ENCODE assay signal across 13 cellular contexts in the genomic region with DNA sequence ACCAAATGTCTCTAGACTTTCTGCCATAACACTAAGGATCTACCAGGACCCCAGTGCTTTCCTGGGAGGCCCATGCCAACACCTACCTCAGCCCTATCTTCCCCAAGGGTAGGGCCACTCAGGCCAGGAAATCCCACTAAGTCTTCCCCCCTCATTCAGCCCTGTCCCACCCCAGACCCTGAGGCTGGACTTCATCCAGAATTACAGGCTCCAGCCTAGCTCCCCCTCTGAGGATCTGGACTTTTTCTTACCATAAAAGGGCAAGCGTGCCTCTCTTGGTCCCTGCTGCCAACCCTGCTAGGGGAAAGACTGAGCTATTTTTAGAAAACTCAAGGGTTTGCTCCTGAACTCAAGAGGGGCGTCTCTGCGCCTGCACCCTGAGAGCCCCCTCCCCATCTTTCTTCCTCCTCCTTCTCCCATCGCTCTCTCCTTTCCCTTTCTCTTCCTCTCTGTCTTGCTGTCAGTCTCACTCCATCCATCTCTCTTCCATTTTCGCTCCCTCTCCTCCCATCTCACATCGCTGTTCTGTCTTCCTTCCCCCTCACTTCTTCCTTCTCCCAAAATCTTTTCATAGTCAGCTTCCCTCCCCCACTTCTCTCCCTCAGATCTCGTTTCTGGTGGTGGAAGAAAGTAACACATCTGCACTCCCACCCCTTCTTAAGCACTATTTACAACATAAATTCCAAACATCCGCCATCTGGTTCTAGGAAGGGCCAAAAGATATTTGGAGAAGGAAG. TPM values are rescaled to one million over a fixed set of nuclear protein-coding genes. Genes with fewer than 3 reads are reported as not detected.
DNase-seq lines count a peak whose midpoint lies in the region; ATAC-seq, FAIRE-seq and TF ChIP-seq lines count a peak whose summit lies in the region.
"Had no signal": no experiment of that assay in that cellular context is flagged by ENCODE, and none has a peak within 500 bp of the region (broad histone marks: within the 10 kb centered on the region; RNA-seq: fewer than 3 reads in every experiment).

No MANE protein-coding gene starts in this region.

- intact Hi-C loops in left colon (cut with DNase I, micrococcal nuclease): no loop called here
- intact Hi-C loops in naive thymus-derived CD4-positive, alpha-beta T cell (cut with micrococcal nuclease): no loop called here

- POLR2A ChIA-PET in naive thymus-derived CD4-positive, alpha-beta T cell (lab: Charles Lee): no interaction called here

- FAIRE-seq in astrocyte (lab: Jason Lieb, UNC): peak; percentile 69

- H3K9ac ChIP-seq in astrocyte (ENCODE audit: low read length) (peak overlapping the region; percentile 8), smooth muscle cell (ENCODE audit: low read depth) (peak overlapping the region; percentile 40)

- DNase-seq in GM23338 (ENCODE audit: low spot score) (no peak), astrocyte (ENCODE audit: low read depth) (no peak), iris pigment epithelial cell (ENCODE audit: low read depth) (peak; percentile 62), smooth muscle cell (lab: John Stamatoyannopoulos, UW; ENCODE audit: unreplicated experiment) (no peak), left colon (no peak)
- DNase-seq in activated CD4-positive, CD25-positive, alpha-beta regulatory T cell (lab: John Stamatoyannopoulos, UW): no peak
- no peak for DNase-seq in naive thymus-derived CD4-positive, alpha-beta T cell
- DNase-seq: activated T-cell treated with anti-CD3 and anti-CD28 coated beads, Interleukin-2, amount 50 U/mL, for 1 hour; CD8-positive, alpha-beta memory T cell; cortex of kidney; NCI-H146 had no signal

- 9% methylated on average over 7 of the region's 8 CpGs for WGBS in smooth muscle cell (ENCODE audit: low lambda C conversion rate)

- H3K9me3 Mint-ChIP-seq in GM23338 (no peaks in the 10 kb centered on the region), astrocyte (ENCODE audit: unreplicated experiment) (no peaks in the 10 kb centered on the region)
- peaks cover 0 to 1% (median 0%) of the 10 kb centered on the region in 11 donors for H3K9me3 Mint-ChIP-seq in naive thymus-derived CD4-positive, alpha-beta T cell
- H3K9me3 Mint-ChIP-seq: CD8-positive, alpha-beta memory T cell had no signal

- H3K4me1 ChIP-seq in GM23338 (ENCODE audit: insufficient read depth) (peaks cover 10% of the 10 kb centered on the region; the same call in 1 of the 2 replicates), astrocyte (ENCODE audit: insufficient read depth, low read length) (peaks cover 71% of the 10 kb centered on the region), smooth muscle cell (ENCODE audit: low read depth) (peaks cover 23% of the 10 kb centered on the region)
- H3K4me1 ChIP-seq in naive thymus-derived CD4-positive, alpha-beta T cell (ENCODE audit: control insufficient read depth in 2 of 2, insufficient read depth in 2 of 2, low read length in 2 of 2): peaks cover 0 to 2% of the 10 kb centered on the region in 2 donors

- CTCF ChIA-PET in naive thymus-derived CD4-positive, alpha-beta T cell (lab: Charles Lee): no interaction called here

- H3K4me1 Mint-ChIP-seq in GM23338 (peaks cover 31% of the 10 kb centered on the region), astrocyte (ENCODE audit: low read depth, unreplicated experiment) (peaks cover 37% of the 10 kb centered on the region)
- H3K4me1 Mint-ChIP-seq in naive thymus-derived CD4-positive, alpha-beta T cell: peaks cover 0 to 6% (median 4%) of the 10 kb centered on the region in 7 donors
- H3K4me1 Mint-ChIP-seq: CD8-positive, alpha-beta memory T cell had no signal

- H3K27ac Mint-ChIP-seq in GM23338 (peak overlapping the region; percentile 86), astrocyte (ENCODE audit: unreplicated experiment) (peak overlapping the region; percentile 50)
- no peak overlapping the region for H3K27ac Mint-ChIP-seq in naive thymus-derived CD4-positive, alpha-beta T cell

- H3K4me2 ChIP-seq in GM23338 (peak overlapping the region; percentile 65), astrocyte (ENCODE audit: low read length) (peak overlapping the region; percentile 32), smooth muscle cell (peak overlapping the region; percentile 71)

- H3K27ac ChIP-seq in GM23338 (ENCODE audit: low read depth): no peak overlapping the region
- peak overlapping the region; percentile 45 for H3K27ac ChIP-seq in astrocyte (ENCODE audit: low read depth, low read length)
- H3K27ac ChIP-seq in smooth muscle cell (ENCODE audit: low read depth): peak overlapping the region; percentile 95
- no peak overlapping the region for H3K27ac ChIP-seq in naive thymus-derived CD4-positive, alpha-beta T cell (ENCODE audit: low read depth, low read length)

- H3K27me3 ChIP-seq in GM23338 (ENCODE audit: insufficient read depth) (no peaks in the 10 kb centered on the region), astrocyte (ENCODE audit: insufficient read depth, low read length) (no peaks in the 10 kb centered on the region), smooth muscle cell (ENCODE audit: low read depth) (no peaks in the 10 kb centered on the region)
- no peaks in the 10 kb centered on the region for H3K27me3 ChIP-seq in naive thymus-derived CD4-positive, alpha-beta T cell (ENCODE audit: control insufficient read depth in 2 of 2, insufficient read depth in 2 of 2, low read length in 2 of 2)

- TF ChIP-seq CTCF in GM23338 (conservative IDR thresholded peaks at IDR 0.05; ENCODE audit: low read depth in 2 of 2) (no peak), astrocyte (IDR thresholded peaks at IDR 0.05; ENCODE audit: insufficient read depth, low read depth, low read length) (no peak), smooth muscle cell (IDR thresholded peaks at IDR 0.05; ENCODE audit: borderline replicate concordance, insufficient read depth, poor library complexity, severe bottlenecking) (no peak)

- H3K4me3 ChIP-seq in GM23338: no peak overlapping the region
- no peak overlapping the region for H3K4me3 ChIP-seq in astrocyte (ENCODE audit: insufficient read depth, low read depth, low read length)
- no peak overlapping the region for H3K4me3 ChIP-seq in smooth muscle cell
- H3K4me3 ChIP-seq in naive thymus-derived CD4-positive, alpha-beta T cell (ENCODE audit: low read length): no peak overlapping the region

- H3K9me3 ChIP-seq in astrocyte (ENCODE audit: insufficient read depth, low read depth, low read length): no peaks in the 10 kb centered on the region
- H3K9me3 ChIP-seq in smooth muscle cell (replicated peaks; ENCODE audit: low read depth): no peaks in the 10 kb centered on the region
- no peaks in the 10 kb centered on the region for H3K9me3 ChIP-seq in naive thymus-derived CD4-positive, alpha-beta T cell (ENCODE audit: control insufficient read depth in 2 of 3, low read length in 3 of 3)

- H3F3A ChIP-seq in GM23338 (replicated peaks; ENCODE audit: low read depth) (0 out of 2 replicates have a peak, but pooled peaks cover 3% of the 10 kb centered on the region), smooth muscle cell (ENCODE audit: low read depth) (peaks cover 73% of the 10 kb centered on the region)

- H3K36me3 Mint-ChIP-seq in GM23338 (ENCODE audit: low read depth) (no peaks in the 10 kb centered on the region), astrocyte (ENCODE audit: low read depth, unreplicated experiment) (peaks cover 22% of the 10 kb centered on the region)
- no peaks in the 10 kb centered on the region for H3K36me3 Mint-ChIP-seq in naive thymus-derived CD4-positive, alpha-beta T cell

- H3K36me3 ChIP-seq in GM23338 (ENCODE audit: insufficient read depth) (no peaks in the 10 kb centered on the region), astrocyte (ENCODE audit: insufficient read depth, low read length) (peaks cover 18% of the 10 kb centered on the region), smooth muscle cell (ENCODE audit: low read depth) (no peaks in the 10 kb centered on the region)
- H3K36me3 ChIP-seq in naive thymus-derived CD4-positive, alpha-beta T cell (ENCODE audit: control insufficient read depth in 2 of 3, insufficient read depth in 3 of 3, low read length in 3 of 3): no peaks in the 10 kb centered on the region

- ATAC-seq in GM23338: peak; percentile 37
- no peak for ATAC-seq in GM18519 (IDR thresholded peaks at IDR 0.05; ENCODE audit: low FRiP score, unreplicated experiment)
- no peak for ATAC-seq in left colon
- ATAC-seq in naive thymus-derived CD4-positive, alpha-beta T cell: no peak

- H3K27me3 Mint-ChIP-seq in GM23338 (ENCODE audit: insufficient read depth, low read depth, poor library complexity) (peaks cover 9% of the 10 kb centered on the region), astrocyte (ENCODE audit: low read depth, unreplicated experiment) (no peaks in the 10 kb centered on the region)
- H3K27me3 Mint-ChIP-seq in naive thymus-derived CD4-positive, alpha-beta T cell: no peaks in the 10 kb centered on the region

- H2AFZ ChIP-seq in GM23338: peak overlapping the region; percentile 84
- H2AFZ ChIP-seq in astrocyte (ENCODE audit: low read depth, low read length): no peak overlapping the region
- H2AFZ ChIP-seq in smooth muscle cell (ENCODE audit: low read depth): no peak overlapping the region

- no peaks in the 10 kb centered on the region for H3K79me2 ChIP-seq in GM23338 (replicated peaks; ENCODE audit: insufficient read depth)
- peaks cover 86% of the 10 kb centered on the region for H3K79me2 ChIP-seq in astrocyte (ENCODE audit: insufficient read depth, low read length)
- peaks cover 76% of the 10 kb centered on the region for H3K79me2 ChIP-seq in smooth muscle cell (ENCODE audit: low read depth)

- H4K20me1 ChIP-seq in GM23338 (replicated peaks; ENCODE audit: insufficient read depth) (no peaks in the 10 kb centered on the region), astrocyte (ENCODE audit: insufficient read depth, low read length) (peaks cover 86% of the 10 kb centered on the region), smooth muscle cell (ENCODE audit: low read depth) (peaks cover 47% of the 10 kb centered on the region)

- no peaks in the 10 kb centered on the region for H3K9me2 ChIP-seq in GM23338 (ENCODE audit: insufficient read depth)

- H3K4me3 Mint-ChIP-seq in GM23338: no peak overlapping the region
- no peak overlapping the region for H3K4me3 Mint-ChIP-seq in astrocyte (ENCODE audit: unreplicated experiment)
- no peak overlapping the region for H3K4me3 Mint-ChIP-seq in naive thymus-derived CD4-positive, alpha-beta T cell
- H3K4me3 Mint-ChIP-seq: CD8-positive, alpha-beta memory T cell had no signal

RNA-seq across cellular contexts. Expression of gene IL17B, which starts 38.1 kb away (rescaled TPM):
- not detected in 2 replicates for total RNA-seq in GM23338 (2014; rRNA removed; shearing (Covaris generic))
- polyA plus RNA-seq in GM23338 (2016; fragmentation: Nextera tagmentation; extraction: Ambion mirVana): not detected in 2 replicates
- 0.54 and 0.60 TPM in 2 replicates for total RNA-seq in astrocyte
- total RNA-seq in smooth muscle cell: 12.0 and 24.8 TPM in 2 replicates
- 10.4 and 11.6 TPM in 2 replicates for polyA plus RNA-seq in smooth muscle cell
- total RNA-seq in left colon: 1 to 10 TPM in 1 of 2 donors, not detected in 1; 1.1 TPM
- not detected for total RNA-seq in naive thymus-derived CD4-positive, alpha-beta T cell
- not detected for polyA plus RNA-seq in naive thymus-derived CD4-positive, alpha-beta T cell
- total RNA-seq: CD8-positive, alpha-beta memory T cell; OCI-LY7 had no signal
- polyA plus RNA-seq: CD8-positive, alpha-beta memory T cell had no signal

RNA-seq across cellular contexts. Expression of gene PCYOX1L, which starts 59.3 kb away (rescaled TPM):
- total RNA-seq in GM23338 (2014; rRNA removed; shearing (Covaris generic)): 10.6 and 14.7 TPM in 2 replicates
- 5.9 and 6.7 TPM in 2 replicates for polyA plus RNA-seq in GM23338 (2016; fragmentation: Nextera tagmentation; extraction: Ambion mirVana)
- 16.6 and 21.8 TPM in 2 replicates for total RNA-seq in astrocyte
- 6.4 and 14.3 TPM in 2 replicates for total RNA-seq in smooth muscle cell
- 13.4 and 17.2 TPM in 2 replicates for polyA plus RNA-seq in smooth muscle cell
- total RNA-seq in left colon: 1 to 10 TPM; 3.3 to 3.9 TPM
- 10 to 100 TPM; 29.7 to 53.7 (median 36.3) TPM for total RNA-seq in naive thymus-derived CD4-positive, alpha-beta T cell
- polyA plus RNA-seq in naive thymus-derived CD4-positive, alpha-beta T cell: 10 to 100 TPM; 12.7 to 21.1 TPM

Comparison
In these comparisons a context has a peak if more than half of its experiments do, and no peak if none do; other contexts are left out.
1. H3K27ac ChIP-seq: peak in astrocyte (single experiment) and smooth muscle cell (single experiment); none in GM23338 (single experiment) and naive thymus-derived CD4-positive, alpha-beta T cell (single experiment).
2. H3K27ac Mint-ChIP-seq: peak in GM23338 (single experiment) and astrocyte (single experiment); none in naive thymus-derived CD4-positive, alpha-beta T cell (0 of 9).
3. Peak in every context shown above with its lines, with median percentiles within 50 percentile points of each other: H3K4me2 ChIP-seq.